Comparison of ENCODE assay signal across 18 cellular contexts in genomic region chrX:18961686-18962085, GRCh38. TPM values are rescaled to one million over a fixed set of nuclear protein-coding genes. Genes with fewer than 3 reads are reported as not detected.
DNase-seq lines count a peak whose midpoint lies in the region; ATAC-seq and TF ChIP-seq lines count a peak whose summit lies in the region.
"Had no signal": no experiment of that assay in that cellular context is flagged by ENCODE, and none has a peak within 500 bp of the region (broad histone marks: within the 10 kb centered on the region; RNA-seq: fewer than 3 reads in every experiment).

No MANE protein-coding gene starts in this region.

- intact Hi-C loops in PC-3 (cut with micrococcal nuclease), result no loop called here

- ATAC-seq in PC-3 (peak; percentile 14; the same call in 1 of the 2 replicates), GM21619 (IDR thresholded peaks at IDR 0.05; ENCODE audit: unreplicated experiment) (no peak), GM18861 (IDR thresholded peaks at IDR 0.05; ENCODE audit: unreplicated experiment) (no peak)

- H3K9me3 ChIP-seq in PC-3 (ENCODE audit: low read length), result no peaks in the 10 kb centered on the region
- H3K9me3 ChIP-seq: ovary, testis had no signal

- H3K4me1 ChIP-seq in PC-3 (ENCODE audit: insufficient read depth, low read length), result peaks cover 30% of the 10 kb centered on the region
- H3K4me1 ChIP-seq: testis had no signal

- peak overlapping the region; percentile 72 for H3K27ac ChIP-seq in PC-3 (ENCODE audit: low read length)
- H3K27ac ChIP-seq: ovary, PC-9, testis had no signal

- H3K27me3 ChIP-seq in PC-3 (ENCODE audit: low read length), result no peaks in the 10 kb centered on the region
- H3K27me3 ChIP-seq: ovary, testis had no signal

- BruUV-seq in PC-3 (replicated peaks; lab: Mats Ljungman, UMichigan), result no TSS peak

- H2AFZ ChIP-seq in PC-3 (ENCODE audit: low read length), result no peak overlapping the region
- H2AFZ ChIP-seq: PC-9 had no signal

- H3F3A ChIP-seq in PC-3 (ENCODE audit: low read length, unreplicated experiment), result no peaks in the 10 kb centered on the region

- POLR2A ChIA-PET in PC-3 (lab: Charles Lee; ENCODE audit: unreplicated experiment), result interaction anchor here (0.6 to 0.7 kb wide), 2 partner anchors 31 to 688 kb away, joined by 3 to 4 read pairs; no protein-coding TSS in a partner anchor

- H3K36me3 ChIP-seq in PC-3 (ENCODE audit: low read depth, low read length), result 0 out of 2 replicates have a peak, but pooled peaks cover 6% of the 10 kb centered on the region
- H3K36me3 ChIP-seq: ovary had no signal

- CTCF ChIA-PET in PC-3 (lab: Charles Lee), result no interaction called here

- H3K9ac ChIP-seq in PC-3 (ENCODE audit: low read length), result no peak overlapping the region

- TF ChIP-seq CTCF in GM10266 (IDR thresholded peaks at IDR 0.05; ENCODE audit: control insufficient read depth, insufficient read depth, low read depth, missing control alignments) (no peak), PC-3 (conservative IDR thresholded peaks at IDR 0.05; ENCODE audit: low read depth, low read length) (no peak), fibroblast of mammary gland (conservative IDR thresholded peaks at IDR 0.05; ENCODE audit: control insufficient read depth, insufficient read depth, low read depth, low read length) (no peak)

- H4K20me1 ChIP-seq in PC-3 (ENCODE audit: low read length), result no peaks in the 10 kb centered on the region

- H3K4me3 ChIP-seq in PC-3 (ENCODE audit: low read length) (no peak overlapping the region), fibroblast of mammary gland (ENCODE audit: control insufficient read depth, low read depth, low read length) (no peak overlapping the region)
- H3K4me3 ChIP-seq: ovary, PC-9, testis had no signal

- H3K4me2 ChIP-seq in PC-3 (ENCODE audit: low read length), result peak overlapping the region; percentile 63
- H3K4me2 ChIP-seq: PC-9 had no signal

- DNase-seq in A172 (ENCODE audit: low spot score), result peak; percentile 12
- DNase-seq in GM10266 (ENCODE audit: extremely low spot score), result peak; percentile 13
- DNase-seq in PC-3, result no peak
- peak; percentile 58 for DNase-seq in fibroblast of mammary gland (ENCODE audit: low read depth)
- DNase-seq in Ammon's horn (ENCODE audit: low spot score), result no peak
- DNase-seq in HT-29 (ENCODE audit: low spot score), result no peak
- DNase-seq: activated T-cell treated with anti-CD3 and anti-CD28 coated beads, Interleukin-2, amount 50 U/mL, for 48 hours; anterior cingulate cortex; effector memory CD4-positive, alpha-beta T cell; midbrain; NCI-H1092; NCI-H345; ovary; PC-9; stimulated activated CD4-positive, alpha-beta T cell treated with anti-CD3 and anti-CD28 coated beads, Interleukin-12 subunit alpha, Interleukin-12 subunit beta, amount 100 ng/mL, for 4 hours; testis had no signal

- H3K9me2 ChIP-seq in PC-3 (replicated peaks; ENCODE audit: low read length), result no peaks in the 10 kb centered on the region

- H3K79me2 ChIP-seq in PC-3 (ENCODE audit: low read length), result peaks cover 45% of the 10 kb centered on the region

RNA-seq across cellular contexts. Expression of gene PHKA2, which starts 22.2 kb away (rescaled TPM):
- total RNA-seq in A172 (2014; rRNA removed; shearing (Covaris generic)), result 13.2 and 16.5 TPM in 2 replicates
- 24.6 and 35.5 TPM in 2 replicates for total RNA-seq in PC-3 (2014; rRNA removed)
- 23.7 and 24.0 TPM in 2 replicates for total RNA-seq in HT-29 (2014; rRNA removed; shearing (Covaris generic))

Comparison
In these comparisons a context has a peak if more than half of its experiments do, and no peak if none do; other contexts are left out.
1. DNase-seq: peak in A172 (single experiment), GM10266 (single experiment) and fibroblast of mammary gland (single experiment); none in PC-3 (single experiment), Ammon's horn (single experiment) and HT-29 (single experiment).